Comparison of ENCODE assay signal across 8 cellular contexts in the genomic region with DNA sequence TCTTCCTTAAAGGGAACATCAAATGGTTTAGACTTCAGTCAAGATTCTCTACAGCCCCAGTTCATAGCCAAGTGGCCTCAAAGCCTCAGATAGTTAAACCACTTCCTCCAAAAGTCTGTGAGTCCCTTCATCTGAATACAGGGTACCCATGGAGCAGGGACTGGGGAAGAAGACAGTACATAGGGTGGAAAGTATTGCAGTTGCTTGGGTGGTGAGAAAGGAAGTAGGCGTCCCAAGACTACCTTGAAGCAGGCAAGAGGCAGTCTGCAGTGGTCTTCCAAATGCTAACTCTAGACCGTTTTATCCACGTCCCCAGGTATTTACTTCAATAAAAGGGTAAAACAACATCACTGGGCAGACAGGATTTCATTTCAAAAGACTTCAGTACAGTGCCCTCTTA. TPM values are rescaled to one million over a fixed set of nuclear protein-coding genes. Genes with fewer than 3 reads are reported as not detected.
DNase-seq lines count a peak whose midpoint lies in the region; ATAC-seq, FAIRE-seq and TF ChIP-seq lines count a peak whose summit lies in the region.

No MANE protein-coding gene starts in this region.

- CTCF ChIA-PET in H1 (lab: Charles Lee; ENCODE audit: partially characterized antibody), result interaction anchor here (0.7 kb wide), 1 partner anchor 212 kb away, joined by 3 read pairs; no protein-coding TSS in a partner anchor

- no peak overlapping the region for H2BK20ac ChIP-seq in H1 (ENCODE audit: low read length)

- H2BK12ac ChIP-seq in H1 (ENCODE audit: low read depth, low read length) (no peak overlapping the region), trophoblast cell (ENCODE audit: low read length) (no peak overlapping the region)

- 56% methylated on average over 3 of the region's 3 CpGs; no CpG with 5 or more reads in 1 of the 2 experiments for WGBS in H1 (ENCODE audit: extremely low coverage in 1 of 2, insufficient coverage in 1 of 2, insufficient read length in 1 of 2, insufficient replicate concordance in 2 of 2, low coverage in 1 of 2, low lambda C conversion rate in 2 of 2, missing lambda C conversion rate in 1 of 2), 2 experiments
- WGBS in trophoblast cell (ENCODE audit: extremely low coverage, insufficient coverage, insufficient read length), result no CpG with 5 or more reads among the region's 3 CpGs

- H3K4me1 ChIP-seq in H1 (replicated peaks in 1 of 4; ENCODE audit: control insufficient read depth in 3 of 4, insufficient read depth in 4 of 4, low read length in 3 of 4) (peaks cover 0 to 17% (median 13%) of the 10 kb centered on the region in 4 experiments; a peak in 5 of 7 replicates), trophoblast cell (ENCODE audit: control insufficient read depth in 1 of 2, insufficient read depth in 2 of 2, low read length in 2 of 2) (peaks cover 3 to 10% of the 10 kb centered on the region in 2 experiments)

- no peak overlapping the region for H3K4ac ChIP-seq in H1 (replicated peaks; ENCODE audit: insufficient read length, low read depth, low read length)
- H3K4ac ChIP-seq in trophoblast cell (ENCODE audit: low read depth, low read length), result no peak overlapping the region

- ATAC-seq in GM19351 (IDR thresholded peaks at IDR 0.05; ENCODE audit: unreplicated experiment) (no peak), GM19395 (IDR thresholded peaks at IDR 0.05; ENCODE audit: unreplicated experiment) (no peak)

- POLR2A ChIA-PET in H1 (lab: Charles Lee; ENCODE audit: partially characterized antibody), result no interaction called here

- no peak overlapping the region for H3K14ac ChIP-seq in H1 (ENCODE audit: insufficient read length)
- no peak overlapping the region for H3K14ac ChIP-seq in trophoblast cell (ENCODE audit: low read length)

- TF ChIP-seq POLR2A in H1 (IDR thresholded peaks at IDR 0.05; ENCODE audit: control extremely low read depth in 1 of 2, low read depth in 2 of 2, low read length in 2 of 2), result no peak

- no peak overlapping the region for H2BK15ac ChIP-seq in H1 (ENCODE audit: low read length)

- H3K36me3 ChIP-seq in H1 (ENCODE audit: control insufficient read depth in 2 of 4, insufficient read depth in 4 of 4, low read length in 3 of 4) (no peaks in the 10 kb centered on the region), trophoblast cell (ENCODE audit: control insufficient read depth in 1 of 2, insufficient read depth in 2 of 2, low read length in 2 of 2) (no peaks in the 10 kb centered on the region)

- H3K79me2 ChIP-seq in H1 (ENCODE audit: control insufficient read depth in 1 of 2, insufficient read depth in 2 of 2, low read length in 2 of 2) (peaks cover 7 to 57% of the 10 kb centered on the region in 2 experiments), trophoblast cell (ENCODE audit: control insufficient read depth, insufficient read depth, low read length, poor library complexity) (peaks cover 6% of the 10 kb centered on the region)

- peaks cover 6% of the 10 kb centered on the region; the same call in 1 of the 2 replicates for H3K79me1 ChIP-seq in H1 (ENCODE audit: low read depth, low read length)
- peaks cover 4% of the 10 kb centered on the region for H3K79me1 ChIP-seq in trophoblast cell (ENCODE audit: low read length)

- H3K27me3 ChIP-seq in H1 (replicated peaks in 1 of 4; ENCODE audit: control insufficient read depth in 3 of 4, extremely low read depth in 1 of 4, insufficient read depth in 3 of 4, low read length in 3 of 4) (no peaks in the 10 kb centered on the region), trophoblast cell (ENCODE audit: insufficient read depth, low read length) (no peaks in the 10 kb centered on the region)

- H4K91ac ChIP-seq in H1 (replicated peaks; ENCODE audit: insufficient read length, low read length), result no peak overlapping the region
- no peak overlapping the region for H4K91ac ChIP-seq in trophoblast cell (ENCODE audit: low read depth, low read length)

- H3K18ac ChIP-seq in H1 (ENCODE audit: extremely low read depth, low read length) (no peak overlapping the region), trophoblast cell (ENCODE audit: low read length) (no peak overlapping the region)

- peaks cover 0 to 2% of the 10 kb centered on the region in 2 experiments for H4K20me1 ChIP-seq in H1 (replicated peaks in 1 of 2; ENCODE audit: control insufficient read depth in 1 of 2, insufficient read depth in 2 of 2, low read length in 2 of 2)

- H3K23ac ChIP-seq in H1 (ENCODE audit: insufficient read length) (no peak overlapping the region), trophoblast cell (ENCODE audit: low read length) (peak overlapping the region; percentile 67)

- TF ChIP-seq CTCF in H1 (IDR thresholded peaks at IDR 0.05; ENCODE audit: control extremely low read depth in 1 of 3, insufficient read depth in 1 of 3, low read depth in 1 of 3, low read length in 3 of 3), result no peak

- peaks cover 4% of the 10 kb centered on the region; the same call in 1 of the 2 replicates for H3K23me2 ChIP-seq in H1 (ENCODE audit: low read depth, low read length)

- no peak for FAIRE-seq in H1 (lab: Jason Lieb, UNC)

- H4K12ac ChIP-seq in trophoblast cell (ENCODE audit: low read depth, low read length), result no peak overlapping the region

- H2BK5ac ChIP-seq in H1 (ENCODE audit: low read depth, low read length) (no peak overlapping the region), trophoblast cell (ENCODE audit: low read depth, low read length, poor library complexity) (no peak overlapping the region)

- no peak for TF ChIP-seq RAD21 in H1 (IDR thresholded peaks at IDR 0.05 in 1 of 2, conservative IDR thresholded peaks at IDR 0.05 in 1 of 2; ENCODE audit: low read depth in 2 of 2, low read length in 2 of 2)

- no peak overlapping the region for H3K56ac ChIP-seq in H1 (replicated peaks; ENCODE audit: insufficient read length, low read depth, low read length)

- H4K8ac ChIP-seq in H1 (ENCODE audit: extremely low read depth, insufficient read depth, low read length), result no peak overlapping the region
- H4K8ac ChIP-seq in trophoblast cell (ENCODE audit: low read depth, low read length), result no peak overlapping the region

- H4K5ac ChIP-seq in H1 (ENCODE audit: insufficient read length, low read depth, low read length), result no peak overlapping the region

- H2BK120ac ChIP-seq in H1 (replicated peaks; ENCODE audit: low read depth, low read length) (no peak overlapping the region), trophoblast cell (ENCODE audit: insufficient read depth, low read length, poor library complexity) (no peak overlapping the region)

- H2AK5ac ChIP-seq in H1 (ENCODE audit: low read depth, low read length), result no peak overlapping the region
- H2AK5ac ChIP-seq in trophoblast cell (ENCODE audit: low read length), result no peak overlapping the region

- no peak overlapping the region; a peak in 1 of 7 replicates for H3K9ac ChIP-seq in H1 (replicated peaks in 1 of 4; ENCODE audit: extremely low read depth in 1 of 4, low read depth in 3 of 4, low read length in 3 of 4)
- no peak overlapping the region for H3K9ac ChIP-seq in trophoblast cell (ENCODE audit: low read length)

- H3K27ac ChIP-seq in H1 (ENCODE audit: low read depth, low read length) (no peak overlapping the region), trophoblast cell (ENCODE audit: low read depth, low read length) (no peak overlapping the region)

- H3K4me3 ChIP-seq in H1 (ENCODE audit: extremely low read depth in 1 of 4, insufficient read depth in 2 of 4, low read depth in 3 of 4, low read length in 4 of 4), result peak overlapping the region in 3 of 4 experiments; percentile 65 to 85 (median 73); a peak in 5 of 8 replicates
- no peak overlapping the region for H3K4me3 ChIP-seq in trophoblast cell (ENCODE audit: low read depth, low read length)

- H2AFZ ChIP-seq in H1 (ENCODE audit: low read length), result no peak overlapping the region
- no peak overlapping the region for H2AFZ ChIP-seq in trophoblast cell (ENCODE audit: insufficient read depth, low read length, poor library complexity)

- no peak for TF ChIP-seq EP300 in H1 (IDR thresholded peaks at IDR 0.05; ENCODE audit: borderline replicate concordance in 1 of 2, low read depth in 2 of 2, low read length in 2 of 2)

- H3K4me2 ChIP-seq in H1 (ENCODE audit: insufficient read depth in 1 of 2, low read depth in 2 of 2, low read length in 2 of 2) (peak overlapping the region; percentile 94 to 97), trophoblast cell (ENCODE audit: low read length) (peak overlapping the region; percentile 97)

- peak; percentile 41 to 45 for DNase-seq in activated CD4-positive, alpha-beta T cell treated with anti-CD3 and anti-CD28 coated beads for 4 hours
- no peak for DNase-seq in activated CD4-positive, alpha-beta T cell treated with anti-CD3 and anti-CD28 coated beads, Interleukin-2, amount 50 U/mL, for 4 hours
- peak in 4 of 5 donors; percentile 15 to 71 (median 28) for DNase-seq in T-helper 1 cell
- no peak for DNase-seq in H1 (ENCODE audit: low read depth in 1 of 2, low spot score in 2 of 2)
- no peak for DNase-seq in trophoblast cell
- DNase-seq in epidermal melanocyte (ENCODE audit: insufficient read length, low spot score), result no peak

- H3K9me3 ChIP-seq in H1 (ENCODE audit: insufficient read depth in 2 of 2, low read depth in 1 of 2, low read length in 1 of 2) (no peaks in the 10 kb centered on the region), trophoblast cell (ENCODE audit: insufficient read depth, low read depth, low read length) (no peaks in the 10 kb centered on the region)

TF ChIP-seq in H1, 55 proteins besides CTCF, POLR2A, EP300 and RAD21:
- no peak for TF ChIP-seq PHF8 (conservative IDR thresholded peaks at IDR 0.05; ENCODE audit: low read depth, low read length)
- TF ChIP-seq SP2 (IDR thresholded peaks at IDR 0.05; ENCODE audit: low read length), result no peak
- TF ChIP-seq GTF2F1 (IDR thresholded peaks at IDR 0.05; ENCODE audit: borderline replicate concordance, low read depth, low read length), result no peak
- no peak for TF ChIP-seq SIX5 (IDR thresholded peaks at IDR 0.05; ENCODE audit: low read depth, low read length)
- no peak for TF ChIP-seq CHD1 (IDR thresholded peaks at IDR 0.05; ENCODE audit: low read depth, low read length)
- no peak for TF ChIP-seq KDM1A (IDR thresholded peaks at IDR 0.05; ENCODE audit: borderline replicate concordance, low read length)

RNA-seq across cellular contexts. Expression of gene FYN, which starts 2.0 kb away (rescaled TPM):
- total RNA-seq in H1 (2021; fragmentation: NEBNext Ultra II Directional; extraction: Animal tissue kit (Norgen Biotek cat#: 25700)), result 92.5 and 97.2 TPM in 2 replicates
- 46.8 and 79.6 TPM in 2 replicates for polyA plus RNA-seq in H1 (2011; rRNA removed)
- 69.4 TPM for polyA plus RNA-seq in H1 (2011; cell fraction: cytosol; rRNA removed)
- polyA plus RNA-seq in H1 (2011; cell fraction: nucleus; rRNA removed), result 110 TPM
- 87.4 to 117 TPM (median 95.3 TPM) in 4 replicates for polyA plus RNA-seq in H1 (2012, experiment 1 of 2)
- polyA plus RNA-seq in H1 (2012, experiment 2 of 2), result 21.2 TPM
- polyA plus RNA-seq in H1 (2013, experiment 1 of 2), result 59.2 TPM
- polyA plus RNA-seq in H1 (2013, experiment 2 of 2), result 58.6 TPM
- 74.0 and 105 TPM in 2 replicates for polyA minus RNA-seq in H1 (2011; rRNA and poly(A)+ RNA removed)
- 39.4 TPM for polyA minus RNA-seq in H1 (2011; cell fraction: cytosol; rRNA and poly(A)+ RNA removed)
- 81.6 TPM for polyA minus RNA-seq in H1 (2011; cell fraction: nucleus; rRNA and poly(A)+ RNA removed)
- 78.0 and 85.2 TPM in 2 replicates for polyA plus RNA-seq in trophoblast cell (2013)

Comparison
In these comparisons a context has a peak if more than half of its experiments do, and no peak if none do; other contexts are left out.
1. DNase-seq: peak in activated CD4-positive, alpha-beta T cell treated with anti-CD3 and anti-CD28 coated beads for 4 hours (2 of 2) and T-helper 1 cell (4 of 5); none in activated CD4-positive, alpha-beta T cell treated with anti-CD3 and anti-CD28 coated beads, Interleukin-2, amount 50 U/mL, for 4 hours (0 of 2), H1 (0 of 2), trophoblast cell (0 of 2) and epidermal melanocyte (single experiment).